Comparison of ENCODE assay signal across 27 cellular contexts in the genomic region with DNA sequence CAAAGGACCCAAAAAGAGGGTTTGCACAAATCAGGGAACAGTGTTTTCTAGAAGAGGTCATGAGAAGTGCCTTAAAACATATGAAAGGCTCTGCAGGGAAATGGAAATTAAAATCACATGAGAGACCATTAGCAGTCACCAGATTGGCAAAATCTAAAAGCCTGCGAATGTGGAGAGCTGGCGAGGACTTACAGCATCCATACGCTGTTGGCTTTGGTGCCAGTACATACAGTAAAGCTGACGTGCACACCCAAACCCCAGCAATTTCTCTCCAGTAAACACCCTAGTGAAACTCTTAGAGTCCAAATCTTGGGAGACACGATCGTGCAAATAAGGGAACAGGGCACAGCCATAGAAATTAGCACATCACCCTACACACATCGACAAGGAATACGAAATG. TPM values are rescaled to one million over a fixed set of nuclear protein-coding genes. Genes with fewer than 3 reads are reported as not detected.
"Had no signal": no experiment of that assay in that cellular context is flagged by ENCODE, and none has a peak within 500 bp of the region (broad histone marks: within the 10 kb centered on the region; RNA-seq: fewer than 3 reads in every experiment).

No MANE protein-coding gene starts in this region.

- H3K36me3 ChIP-seq: gastroesophageal sphincter, heart left ventricle, left lung, lower lobe of right lung had no signal

- ATAC-seq: effector memory CD8-positive, alpha-beta T cell; esophagus mucosa; foreskin keratinocyte; gastroesophageal sphincter; heart left ventricle; left lung; left ventricle myocardium superior; lower lobe of right lung; naive thymus-derived CD4-positive, alpha-beta T cell had no signal

- H3K4me1 Mint-ChIP-seq: immature natural killer cell, memory B cell had no signal

- H3K9me3 ChIP-seq: heart left ventricle, left lung, lower lobe of right lung had no signal

- H3K4me3 ChIP-seq: gastroesophageal sphincter, heart left ventricle, hepatocyte, left lung, lower lobe of right lung had no signal

- H3K36me3 Mint-ChIP-seq: immature natural killer cell had no signal

- DNase-seq: cortex of kidney; effector CD8-positive, alpha-beta T cell; effector memory CD8-positive, alpha-beta T cell; endodermal cell; erythroblast; foreskin keratinocyte; heart left ventricle; hypothalamus; immature natural killer cell; islet precursor cell; kidney; kidney glomerular epithelial cell; left lung; left ventricle myocardium superior; lower lobe of right lung; mammary epithelial cell; mesendoderm; midbrain; naive thymus-derived CD4-positive, alpha-beta T cell had no signal

- H3K4me3 Mint-ChIP-seq: dendritic cell treated with granulocyte-macrophage colony-stimulating factor and Interleukin-4, amounts not matched to agents 40 ng/mL and 50 ng/mL, for 4 days; effector memory CD8-positive, alpha-beta T cell; endodermal cell; immature natural killer cell; memory B cell; naive thymus-derived CD4-positive, alpha-beta T cell had no signal

- H3K27ac Mint-ChIP-seq: dendritic cell treated with granulocyte-macrophage colony-stimulating factor and Interleukin-4, amounts not matched to agents 40 ng/mL and 50 ng/mL, for 4 days; effector memory CD8-positive, alpha-beta T cell; endodermal cell; immature natural killer cell; memory B cell; naive thymus-derived CD4-positive, alpha-beta T cell had no signal

- H3K27ac ChIP-seq: epithelial cell of prostate, foreskin keratinocyte, gastroesophageal sphincter, heart left ventricle, hepatocyte, left lung, lower lobe of right lung had no signal

- H3K4me1 ChIP-seq: foreskin keratinocyte, left lung, lower lobe of right lung had no signal

- H3K9me3 Mint-ChIP-seq: effector memory CD8-positive, alpha-beta T cell; endodermal cell had no signal

RNA-seq across cellular contexts. Expression of a gene that starts 25.4 kb away (rescaled TPM):
- total RNA-seq: fibroblast of villous mesenchyme; lower lobe of right lung; mononuclear cell; naive thymus-derived CD4-positive, alpha-beta T cell had no signal
